Comparison of ENCODE assay signal across 22 cellular contexts in genomic region chr7:79436378-79436777, GRCh38. TPM values are rescaled to one million over a fixed set of nuclear protein-coding genes. Genes with fewer than 3 reads are reported as not detected.
"Had no signal": no experiment of that assay in that cellular context is flagged by ENCODE, and none has a peak within 500 bp of the region (broad histone marks: within the 10 kb centered on the region; RNA-seq: fewer than 3 reads in every experiment).

No MANE protein-coding gene starts in this region.

- ATAC-seq: activated T-cell treated with anti-CD3 and anti-CD28 coated beads, Interleukin-2, amount 50 U/mL, for 72 hours; gastrocnemius medialis; heart left ventricle; natural killer cell; right lobe of liver; stimulated activated naive CD8-positive, alpha-beta T cell treated with anti-CD3 and anti-CD28 coated beads, Interleukin-15, amount 100 ng/mL, for 72 hours had no signal

- H3K36me3 ChIP-seq: ascending aorta, esophagus squamous epithelium, gastrocnemius medialis, heart left ventricle, ovary, right lobe of liver, suprapubic skin, transverse colon, uterus, WERI-Rb-1 had no signal

- H3K4me3 ChIP-seq: ascending aorta, coronary artery, esophagus squamous epithelium, gastrocnemius medialis, heart left ventricle, ovary, right lobe of liver, smooth muscle cell, suprapubic skin, transverse colon, uterus had no signal

- H3K27ac ChIP-seq: ascending aorta, coronary artery, esophagus squamous epithelium, gastrocnemius medialis, heart left ventricle, ovary, right lobe of liver, suprapubic skin, transverse colon, uterus, WERI-Rb-1 had no signal

- H3K27me3 ChIP-seq: ascending aorta, esophagus squamous epithelium, gastrocnemius medialis, heart left ventricle, ovary, right lobe of liver, suprapubic skin, transverse colon, uterus had no signal

- H3K9me3 ChIP-seq: ascending aorta, esophagus squamous epithelium, gastrocnemius medialis, ovary, right lobe of liver, suprapubic skin, transverse colon, uterus had no signal

- DNase-seq: activated CD4-positive, alpha-beta T cell treated with anti-CD3 and anti-CD28 coated beads, Interleukin-2, amount 50 U/mL, for 4 hours; activated effector memory CD4-positive, alpha-beta T cell treated with anti-CD3 and anti-CD28 coated beads, Interleukin-2, amount 50 U/mL, for 16 hours; activated naive CD4-positive, alpha-beta T cell treated with anti-CD3 and anti-CD28 coated beads, Interleukin-2, amount 50 U/mL, for 16 hours; activated T-cell treated with anti-CD3 and anti-CD28 coated beads, Interleukin-2, amount 50 U/mL, for 72 hours; esophagus squamous epithelium; gastrocnemius medialis; heart left ventricle; immature natural killer cell; mesendoderm; natural killer cell; ovary; right lobe of liver; stimulated activated CD4-positive, alpha-beta T cell treated with anti-CD3 and anti-CD28 coated beads, Interleukin-4, amount 100 ng/mL, for 1 hour; stimulated activated naive CD8-positive, alpha-beta T cell treated with anti-CD3 and anti-CD28 coated beads, Interleukin-15, amount 100 ng/mL, for 72 hours; transverse colon; uterus; WERI-Rb-1 had no signal

- H3K4me1 ChIP-seq: ascending aorta, esophagus squamous epithelium, gastrocnemius medialis, heart left ventricle, right lobe of liver, suprapubic skin, transverse colon, uterus had no signal

- H3K4me2 ChIP-seq: smooth muscle cell had no signal

RNA-seq across cellular contexts. Expression of gene MAGI2, which starts 17.1 kb away (rescaled TPM):
- total RNA-seq: T-helper 2 cell treated with Interferon-gamma antibody and Interleukin-4, amounts not matched to agents 100 ng/mL and 5 ng/mL, for 36 hours had no signal
- polyA plus RNA-seq: immature natural killer cell had no signal
